Comparison of ENCODE assay signal across 9 cellular contexts in genomic region chr2:98483257-98483861, GRCh38. TPM values are rescaled to one million over a fixed set of nuclear protein-coding genes. Genes with fewer than 3 reads are reported as not detected.
A peak's percentile ranks its signal among the peaks of the same experiment; 100 is the strongest.
DNase-seq lines count a peak whose midpoint lies in the region; ATAC-seq and TF ChIP-seq lines count a peak whose summit lies in the region.
"Had no signal": no experiment of that assay in that cellular context is flagged by ENCODE, and none has a peak within 500 bp of the region (broad histone marks: within the 10 kb centered on the region; RNA-seq: fewer than 3 reads in every experiment).

No MANE protein-coding gene starts in this region.

- no peaks in the 10 kb centered on the region; a peak in 1 of 7 replicates for H3K36me3 Mint-ChIP-seq in H9 (ENCODE audit: insufficient read depth in 1 of 3, low read depth in 3 of 3)
- no peaks in the 10 kb centered on the region for H3K36me3 Mint-ChIP-seq in natural killer cell

- no peak overlapping the region for H3K14ac ChIP-seq in H9 (ENCODE audit: insufficient read depth, low read length)

- no peak overlapping the region for H2BK5ac ChIP-seq in H9 (ENCODE audit: insufficient read length, low read length)

- H3K4me3 Mint-ChIP-seq in H9 (no peak overlapping the region), natural killer cell (peak overlapping the region; percentile 38)

- peaks cover 1% of the 10 kb centered on the region; the same call in 1 of the 2 replicates for H3K79me2 ChIP-seq in H9 (ENCODE audit: insufficient read depth, low read length)

- no CpG with 5 or more reads among the region's 6 CpGs for WGBS in H9 (ENCODE audit: extremely low coverage, insufficient read length, low lambda C conversion rate)

- no peak overlapping the region for H2BK120ac ChIP-seq in H9 (ENCODE audit: low read depth, low read length, poor library complexity, severe bottlenecking)

- no peak overlapping the region for H3K4me2 ChIP-seq in H9 (ENCODE audit: insufficient read depth, insufficient read length, low read length)

- no peaks in the 10 kb centered on the region for H3K27me3 ChIP-seq in H9 (ENCODE audit: insufficient read depth, low read length)
- H3K27me3 ChIP-seq: adrenal gland had no signal

- H3K27ac ChIP-seq in H9 (ENCODE audit: insufficient read length, low read depth, low read length) = no peak overlapping the region
- H3K27ac ChIP-seq: adrenal gland had no signal

- no peaks in the 10 kb centered on the region for H3K23me2 ChIP-seq in H9 (ENCODE audit: insufficient read length, low read depth, low read length, poor library complexity, severe bottlenecking)

- H4K91ac ChIP-seq in H9 (ENCODE audit: insufficient read length, low read depth, low read length) = no peak overlapping the region

- no peak overlapping the region for H2AFZ ChIP-seq in H9 (ENCODE audit: low read length)

- no peak overlapping the region for H3K18ac ChIP-seq in H9 (ENCODE audit: insufficient read length, low read depth, low read length)

- intact Hi-C loops in natural killer cell (cut with micrococcal nuclease) = loop anchor here (5.0 kb wide), 1 partner anchor 36 kb away; no protein-coding TSS in a partner anchor

- TF ChIP-seq CTCF in H9 (conservative IDR thresholded peaks at IDR 0.05) = no peak
- no peak for TF ChIP-seq CTCF in LNCaP clone FGC (IDR thresholded peaks at IDR 0.05; ENCODE audit: control insufficient read depth, extremely low read depth, insufficient read depth)
- no peak for TF ChIP-seq CTCF in natural killer cell (IDR thresholded peaks at IDR 0.05)

- H2BK20ac ChIP-seq in H9 (ENCODE audit: low read depth, low read length, poor library complexity, severe bottlenecking) = no peak overlapping the region

- H3K4me3 ChIP-seq in LNCaP clone FGC (ENCODE audit: low read depth, low read length) = peak overlapping the region; percentile 30
- H3K4me3 ChIP-seq: adrenal gland had no signal

- TF ChIP-seq POLR2A in GM18951 (IDR thresholded peaks at IDR 0.05; ENCODE audit: extremely low read depth, insufficient read depth, insufficient read length) = peak; percentile 20

- H3K4me1 Mint-ChIP-seq in H9 (peaks cover 70 to 85% of the 10 kb centered on the region in 2 experiments), natural killer cell (peaks cover 99% of the 10 kb centered on the region in 2 donors)

- H3K9ac ChIP-seq in H9 (ENCODE audit: extremely low read depth, insufficient read length, low read length) = no peak overlapping the region

- H3K9me3 Mint-ChIP-seq in H9 = no peaks in the 10 kb centered on the region
- no peaks in the 10 kb centered on the region for H3K9me3 Mint-ChIP-seq in natural killer cell

- H3K4ac ChIP-seq in H9 (ENCODE audit: low read depth, low read length) = no peak overlapping the region

- no peak for ATAC-seq in natural killer cell

- in situ Hi-C loops in GM18951 (cut with MboI; ENCODE audit: low sequenced_read_pairs, unreplicated experiment) = no loop called here

- H3K27me3 Mint-ChIP-seq in H9 (ENCODE audit: low read depth) (no peaks in the 10 kb centered on the region), natural killer cell (ENCODE audit: low read depth in 2 of 2) (no peaks in the 10 kb centered on the region)

- H4K20me1 ChIP-seq in H9 (ENCODE audit: control insufficient read depth, insufficient read depth, insufficient read length) = no peaks in the 10 kb centered on the region

- peaks cover 2% of the 10 kb centered on the region; the same call in 1 of the 2 replicates for H3K4me1 ChIP-seq in H9 (ENCODE audit: insufficient read depth, low read length)

- H2AK5ac ChIP-seq in H9 (ENCODE audit: insufficient read length, low read length) = no peak overlapping the region

- H2BK12ac ChIP-seq in H9 (ENCODE audit: insufficient read length, low read depth, low read length) = no peak overlapping the region

- H3K79me1 ChIP-seq in H9 (ENCODE audit: insufficient read depth, low read depth, low read length, poor library complexity, severe bottlenecking) = no peaks in the 10 kb centered on the region

- DNase-seq in H9 = no peak
- DNase-seq in LNCaP clone FGC (ENCODE audit: low read depth) = peak; percentile 42
- DNase-seq in natural killer cell = no peak
- DNase-seq in NCI-H1417 treated with DMSO at 0.1 percent for 48 hours (lab: John Stamatoyannopoulos, UW) = no peak
- no peak for DNase-seq in NCI-H446 treated with DMSO at 0.1 percent for 48 hours (lab: John Stamatoyannopoulos, UW)
- DNase-seq in NCI-H1694 (lab: John Stamatoyannopoulos, UW) = no peak
- DNase-seq: adrenal gland, IMR-90 had no signal

- H3K56ac ChIP-seq in H9 (ENCODE audit: insufficient read length, low read depth, low read length) = no peak overlapping the region

- no peak overlapping the region for H4K8ac ChIP-seq in H9 (replicated peaks; ENCODE audit: insufficient read length, low read depth, low read length)

- H3K27ac Mint-ChIP-seq in H9 (peak overlapping the region in 2 of 3 experiments; percentile 56 to 89; a peak in 2 of 7 replicates), natural killer cell (peak overlapping the region; percentile 98 to 99)

- no peak overlapping the region for H3K23ac ChIP-seq in H9 (ENCODE audit: insufficient read length, low read depth, low read length)

- no peak overlapping the region for H3T11ph ChIP-seq in H9 (ENCODE audit: low read length)

- H3K9me3 ChIP-seq in H9 (ENCODE audit: control insufficient read depth, low read depth, low read length) = no peaks in the 10 kb centered on the region
- H3K9me3 ChIP-seq: adrenal gland had no signal

- H4K5ac ChIP-seq in H9 (ENCODE audit: insufficient read length, low read depth, low read length) = no peak overlapping the region

- no peak overlapping the region for H2BK15ac ChIP-seq in H9 (ENCODE audit: low read depth, low read length)

RNA-seq across cellular contexts. Expression of gene INPP4A, which starts 38.7 kb away (rescaled TPM):
- total RNA-seq in H9 (2021) = 55.2 and 55.3 TPM in 2 replicates
- total RNA-seq in natural killer cell = 100 to 1,000 TPM; 192 to 243 (median 225) TPM
